ENCODE assay signal across 1 cellular context in genomic region chr4:177879851-177880250, GRCh38.
TF ChIP-seq lines count a peak whose summit lies in the region.

No MANE protein-coding gene starts in this region.

TF ChIP-seq in SK-N-SH, 30 proteins besides CTCF, POLR2A, EP300 and RAD21 (continued from another document):
- TF ChIP-seq ZBTB33 (IDR thresholded peaks at IDR 0.05; ENCODE audit: borderline replicate concordance, low read depth): no peak
- no peak for TF ChIP-seq NRF1 (IDR thresholded peaks at IDR 0.05; ENCODE audit: low read depth, low read length)
- TF ChIP-seq RFX5 (IDR thresholded peaks at IDR 0.05; ENCODE audit: low read length): no peak
- no peak for TF ChIP-seq USF2 (IDR thresholded peaks at IDR 0.05; ENCODE audit: borderline replicate concordance, low read depth, low read length)
- no peak for TF ChIP-seq POLR2AphosphoS5 (IDR thresholded peaks at IDR 0.05; ENCODE audit: low read depth, low read length)
- no peak for TF ChIP-seq RXRA (IDR thresholded peaks at IDR 0.05; ENCODE audit: borderline replicate concordance, low read depth)
